ENCODE assay signal across 1 cellular context in the genomic region with DNA sequence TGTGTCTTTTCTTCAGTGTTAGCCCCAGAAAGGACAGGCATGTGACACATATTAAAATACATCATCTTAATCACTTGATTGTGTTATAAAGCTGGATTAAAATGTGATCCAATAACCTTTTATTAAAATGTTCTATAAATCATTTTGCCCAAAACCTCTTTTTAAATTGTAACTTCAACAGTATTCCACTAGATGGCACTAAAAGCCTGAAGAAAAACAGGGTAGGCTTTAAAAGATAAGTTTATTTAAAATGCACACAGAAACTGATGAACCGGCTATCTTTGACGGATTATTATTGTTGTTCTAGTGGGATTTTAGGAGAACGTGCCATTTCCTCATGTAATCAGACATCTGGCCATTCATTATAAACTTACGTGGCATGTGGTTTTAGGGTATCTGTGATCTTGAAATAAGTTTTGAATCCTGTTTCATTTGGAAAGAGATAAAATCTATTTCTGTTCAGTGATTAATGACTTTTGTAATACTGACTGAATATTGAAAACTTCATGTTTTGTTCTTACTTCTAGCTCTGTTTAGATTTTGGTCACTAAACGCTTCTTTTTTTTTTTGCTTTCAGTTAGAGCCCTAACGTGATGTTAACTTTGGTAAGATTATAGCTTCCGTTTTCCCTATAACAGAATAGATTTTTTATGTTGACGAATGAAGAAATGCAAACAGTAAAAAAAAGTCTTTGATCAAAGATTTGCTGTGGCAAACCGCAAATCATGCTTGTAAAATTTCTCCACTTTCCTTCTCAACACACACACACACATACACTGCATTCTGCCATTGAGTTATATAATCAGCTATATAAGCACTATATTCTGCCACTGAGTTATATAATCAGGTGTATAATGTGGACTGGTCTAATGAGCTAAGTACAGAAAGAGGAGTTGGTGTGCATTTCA.
TF ChIP-seq lines count a peak whose summit lies in the region.

No MANE protein-coding gene starts in this region.

TF ChIP-seq in SK-N-SH, 30 proteins besides CTCF, POLR2A, EP300 and RAD21 (continued from another document):
- no peak for TF ChIP-seq ZBTB33 (IDR thresholded peaks at IDR 0.05; ENCODE audit: borderline replicate concordance, low read depth)
- TF ChIP-seq YY1 (IDR thresholded peaks at IDR 0.05; ENCODE audit: low read depth): no peak
- no peak for TF ChIP-seq MEF2A (IDR thresholded peaks at IDR 0.05; ENCODE audit: borderline replicate concordance, low read depth)
- no peak for TF ChIP-seq PBX3 (IDR thresholded peaks at IDR 0.05)
- no peak for TF ChIP-seq NFIC (IDR thresholded peaks at IDR 0.05; ENCODE audit: borderline replicate concordance)
- no peak for TF ChIP-seq POLR2AphosphoS5 (IDR thresholded peaks at IDR 0.05; ENCODE audit: low read depth, low read length)
- no peak for TF ChIP-seq ELF1 (IDR thresholded peaks at IDR 0.05)
- no peak for TF ChIP-seq SIN3A (IDR thresholded peaks at IDR 0.05; ENCODE audit: borderline replicate concordance, low read depth, low read length)
- no peak for TF ChIP-seq NRF1 (IDR thresholded peaks at IDR 0.05; ENCODE audit: low read depth, low read length)
- no peak for TF ChIP-seq TAF1 (IDR thresholded peaks at IDR 0.05; ENCODE audit: borderline replicate concordance, low read depth, low read length)
- TF ChIP-seq, protein P1, sequence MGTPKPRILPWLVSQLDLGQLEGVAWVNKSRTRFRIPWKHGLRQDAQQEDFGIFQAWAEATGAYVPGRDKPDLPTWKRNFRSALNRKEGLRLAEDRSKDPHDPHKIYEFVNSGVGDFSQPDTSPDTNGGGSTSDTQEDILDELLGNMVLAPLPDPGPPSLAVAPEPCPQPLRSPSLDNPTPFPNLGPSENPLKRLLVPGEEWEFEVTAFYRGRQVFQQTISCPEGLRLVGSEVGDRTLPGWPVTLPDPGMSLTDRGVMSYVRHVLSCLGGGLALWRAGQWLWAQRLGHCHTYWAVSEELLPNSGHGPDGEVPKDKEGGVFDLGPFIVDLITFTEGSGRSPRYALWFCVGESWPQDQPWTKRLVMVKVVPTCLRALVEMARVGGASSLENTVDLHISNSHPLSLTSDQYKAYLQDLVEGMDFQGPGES (IDR thresholded peaks at IDR 0.05; ENCODE audit: low read depth, low read length): no peak
- TF ChIP-seq REST (IDR thresholded peaks at IDR 0.05; ENCODE audit: low read depth, low read length): no peak
